ENCODE assay signal across 16 cellular contexts in the genomic region with DNA sequence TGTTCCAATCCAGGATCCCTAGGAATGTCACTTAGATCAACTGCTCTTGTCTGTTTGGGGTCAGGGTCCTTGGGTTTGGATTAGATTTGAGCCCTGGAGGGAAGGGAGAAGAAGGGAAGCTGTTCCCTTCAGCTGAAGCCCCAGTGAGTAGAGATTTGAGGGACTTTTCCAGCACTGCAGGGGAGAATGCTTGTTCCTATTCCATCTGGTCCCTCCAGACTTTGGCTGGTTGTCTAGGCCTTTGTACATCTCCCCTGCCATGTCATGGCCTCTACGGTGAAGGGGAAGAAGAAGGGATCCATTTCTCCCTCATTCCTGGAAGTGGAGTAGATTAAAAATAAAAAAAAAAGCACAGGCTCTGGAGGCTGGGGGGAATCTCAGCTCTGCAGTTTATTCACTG. TPM values are rescaled to one million over a fixed set of nuclear protein-coding genes. Genes with fewer than 3 reads are reported as not detected.
DNase-seq lines count a peak whose midpoint lies in the region; ATAC-seq and TF ChIP-seq lines count a peak whose summit lies in the region.
"Had no signal": no experiment of that assay in that cellular context is flagged by ENCODE, and none has a peak within 500 bp of the region (broad histone marks: within the 10 kb centered on the region; RNA-seq: fewer than 3 reads in every experiment).

No MANE protein-coding gene starts in this region.

- no peak for DNase-seq in heart right ventricle
- no peak for DNase-seq in cardiac septum (ENCODE audit: low spot score)
- DNase-seq in G401 (ENCODE audit: low spot score): peak; percentile 77
- DNase-seq in cerebellum (ENCODE audit: low spot score): peak; percentile 53
- no peak for DNase-seq in stimulated activated effector memory CD8-positive, alpha-beta T cell treated with anti-CD3 and anti-CD28 coated beads, Interleukin-12 subunit alpha, Interleukin-12 subunit beta, amount 100 ng/mL, for 72 hours (ENCODE audit: low spot score in 2 of 2)
- DNase-seq in NCI-H2107 (lab: John Stamatoyannopoulos, UW): no peak
- no peak for DNase-seq in NCI-H2107 treated with DMSO at 0.1 percent for 48 hours (lab: John Stamatoyannopoulos, UW; ENCODE audit: unreplicated experiment)
- DNase-seq: BE2C; CD4-positive, alpha-beta memory T cell; DMS79; GOT3; H9 had no signal

- peaks cover 5 to 44% (median 21%) of the 10 kb centered on the region in 9 donors for H3K4me1 ChIP-seq in heart right ventricle

- H3K36me3 ChIP-seq in heart right ventricle: no peaks in the 10 kb centered on the region
- H3K36me3 ChIP-seq: BE2C had no signal

- H3K4me1 Mint-ChIP-seq in stimulated activated effector memory CD8-positive, alpha-beta T cell treated with anti-CD3 and anti-CD28 coated beads, Interleukin-12 subunit alpha, Interleukin-12 subunit beta, amount 100 ng/mL, for 72 hours: no peaks in the 10 kb centered on the region
- H3K4me1 Mint-ChIP-seq: CD4-positive, alpha-beta memory T cell; IgD-negative memory B cell had no signal

- H3K36me3 Mint-ChIP-seq in stimulated activated effector memory CD8-positive, alpha-beta T cell treated with anti-CD3 and anti-CD28 coated beads, Interleukin-12 subunit alpha, Interleukin-12 subunit beta, amount 100 ng/mL, for 72 hours: no peaks in the 10 kb centered on the region
- H3K36me3 Mint-ChIP-seq: CD4-positive, alpha-beta memory T cell had no signal

- no peaks in the 10 kb centered on the region for H3K9me3 Mint-ChIP-seq in stimulated activated effector memory CD8-positive, alpha-beta T cell treated with anti-CD3 and anti-CD28 coated beads, Interleukin-12 subunit alpha, Interleukin-12 subunit beta, amount 100 ng/mL, for 72 hours
- H3K9me3 Mint-ChIP-seq: CD4-positive, alpha-beta memory T cell; H9; IgD-negative memory B cell had no signal

- no peaks in the 10 kb centered on the region for H3K9me3 ChIP-seq in heart right ventricle
- H3K9me3 ChIP-seq: BE2C had no signal

- in situ Hi-C loops in G401 (cut with HindIII; ENCODE audit: low sequenced_read_pairs): no loop called here

- H3K27ac Mint-ChIP-seq in stimulated activated effector memory CD8-positive, alpha-beta T cell treated with anti-CD3 and anti-CD28 coated beads, Interleukin-12 subunit alpha, Interleukin-12 subunit beta, amount 100 ng/mL, for 72 hours: peak overlapping the region; percentile 21
- H3K27ac Mint-ChIP-seq: CD4-positive, alpha-beta memory T cell; H9 had no signal

- no peaks in the 10 kb centered on the region for H3K27me3 ChIP-seq in heart right ventricle
- H3K27me3 ChIP-seq: BE2C had no signal

- no peak for TF ChIP-seq CTCF in heart right ventricle (IDR thresholded peaks at IDR 0.05)

- H3K4me3 ChIP-seq in heart right ventricle: no peak overlapping the region

- peak overlapping the region in 8 of 10 donors; percentile 37 to 99 (median 72) for H3K27ac ChIP-seq in heart right ventricle
- H3K27ac ChIP-seq: C4-2B had no signal

- intact Hi-C loops in heart right ventricle (cut with DNase I) (no loop called here), cardiac septum (cut with DNase I) (no loop called here)

- ATAC-seq in heart right ventricle: no peak
- no peak for ATAC-seq in stimulated activated effector memory CD8-positive, alpha-beta T cell treated with anti-CD3 and anti-CD28 coated beads, Interleukin-12 subunit alpha, Interleukin-12 subunit beta, amount 100 ng/mL, for 72 hours

- H3K4me3 Mint-ChIP-seq in stimulated activated effector memory CD8-positive, alpha-beta T cell treated with anti-CD3 and anti-CD28 coated beads, Interleukin-12 subunit alpha, Interleukin-12 subunit beta, amount 100 ng/mL, for 72 hours: no peak overlapping the region
- H3K4me3 Mint-ChIP-seq: CD4-positive, alpha-beta memory T cell; H9; IgD-negative memory B cell had no signal

- WGBS in heart right ventricle, 2 donors: 69 to 91% methylated on average over 1 of the region's 1 CpG

RNA-seq across cellular contexts. Expression of a gene that starts 11.1 kb away (rescaled TPM):
- total RNA-seq in heart right ventricle (1 to 10 TPM in 3 of 10 donors, under 1 TPM in 5, not detected in 2; 0.20 to 1.7 (median 0.73) TPM), cardiac septum (0.51 TPM), cerebellum (0.73 TPM)
- polyA plus RNA-seq in heart right ventricle: 1 to 10 TPM; 1.1 to 2.4 TPM
- total RNA-seq in G401 (2014; rRNA removed; shearing (Covaris generic)): 0.24 TPM in 1 of 2 replicates, not detected in the other
- total RNA-seq: A172; CD4-positive, alpha-beta memory T cell; HT1080 had no signal
- polyA plus RNA-seq: CD4-positive, alpha-beta memory T cell; IgD-negative memory B cell had no signal

RNA-seq across cellular contexts. Expression of a gene that starts 16.4 kb away (rescaled TPM):
- 10 to 100 TPM in 9 of 10 donors, 1 to 10 TPM in 1; 8.9 to 42.5 (median 17.4) TPM for total RNA-seq in heart right ventricle
- polyA plus RNA-seq in heart right ventricle: 10 to 100 TPM; 30.4 to 58.3 TPM
- 20.4 TPM for total RNA-seq in cardiac septum
- total RNA-seq in G401 (2014; rRNA removed; shearing (Covaris generic)): 8.0 and 8.1 TPM in 2 replicates
- 3.4 TPM for total RNA-seq in cerebellum
- total RNA-seq: CD4-positive, alpha-beta memory T cell had no signal
- polyA plus RNA-seq: CD4-positive, alpha-beta memory T cell; IgD-negative memory B cell had no signal

RNA-seq across cellular contexts. Expression of a gene that starts 28.0 kb away (rescaled TPM):
- 100 to 1,000 TPM in 6 of 10 donors, 10 to 100 TPM in 4; 46.3 to 395 (median 133) TPM for total RNA-seq in heart right ventricle
- polyA plus RNA-seq in heart right ventricle: 100 to 1,000 TPM; 248 to 370 TPM
- total RNA-seq in cardiac septum: 138 TPM
- 0.41 and 3.4 TPM in 2 replicates for total RNA-seq in G401 (2014; rRNA removed; shearing (Covaris generic))
- not detected for total RNA-seq in cerebellum
- total RNA-seq: CD4-positive, alpha-beta memory T cell; H9; HT1080 had no signal
- polyA plus RNA-seq: CD4-positive, alpha-beta memory T cell; IgD-negative memory B cell had no signal

RNA-seq across cellular contexts. Expression of a gene that starts 32.7 kb away (rescaled TPM):
- 10 to 100 TPM in 8 of 10 donors, 1 to 10 TPM in 2; 4.4 to 17.1 (median 12.8) TPM for total RNA-seq in heart right ventricle
- 10 to 100 TPM; 16.0 to 17.6 TPM for polyA plus RNA-seq in heart right ventricle
- 17.7 TPM for total RNA-seq in cardiac septum
- total RNA-seq in G401 (2014; rRNA removed; shearing (Covaris generic)): 15.6 and 18.8 TPM in 2 replicates
- 19.6 TPM for total RNA-seq in cerebellum

RNA-seq across cellular contexts. Expression of a gene that starts 39.9 kb away (rescaled TPM):
- 10 to 100 TPM in 9 of 10 donors, 1 to 10 TPM in 1; 9.4 to 18.5 (median 14.2) TPM for total RNA-seq in heart right ventricle
- 10 to 100 TPM in 1 of 2 donors, 1 to 10 TPM in 1; 5.3 to 20.7 TPM for polyA plus RNA-seq in heart right ventricle
- 18.0 TPM for total RNA-seq in cardiac septum
- total RNA-seq in G401 (2014; rRNA removed; shearing (Covaris generic)): 40.2 and 42.2 TPM in 2 replicates
- 8.7 TPM for total RNA-seq in cerebellum

Comparison
In these comparisons a context has a peak if more than half of its experiments do, and no peak if none do; other contexts are left out.
1. DNase-seq: peak in G401 (single experiment) and cerebellum (single experiment); none in heart right ventricle (0 of 2), cardiac septum (single experiment), stimulated activated effector memory CD8-positive, alpha-beta T cell treated with anti-CD3 and anti-CD28 coated beads, Interleukin-12 subunit alpha, Interleukin-12 subunit beta, amount 100 ng/mL, for 72 hours (0 of 2), NCI-H2107 (single experiment) and NCI-H2107 treated with DMSO at 0.1 percent for 48 hours (single experiment).
2. RNA of a gene that starts 28.0 kb away (total RNA-seq): 46.3 to 395 TPM in heart right ventricle and 138 TPM in cardiac septum (single experiment); 0.41 to 3.4 TPM in G401 and not detected in cerebellum (single experiment); every median in the first group is over 10 times any median in the second.